Comparison of ENCODE assay signal across 6 cellular contexts in genomic region chr6:103124471-103124870, GRCh38.
"Had no signal": no experiment of that assay in that cellular context is flagged by ENCODE, and none has a peak within 500 bp of the region (broad histone marks: within the 10 kb centered on the region; RNA-seq: fewer than 3 reads in every experiment).

No MANE protein-coding gene starts in this region.

- ATAC-seq: HepG2, K562 had no signal

- DNase-seq: IMR-90, KBM-7, KG1 had no signal

- H3K4me3 ChIP-seq: K562 had no signal

- H3K27ac ChIP-seq: HL-60 had no signal
